8 cellular contexts compared by ENCODE assay signal in genomic region chr2:38115216-38116012, GRCh38. TPM values are rescaled to one million over a fixed set of nuclear protein-coding genes. Genes with fewer than 3 reads are reported as not detected.
A peak's percentile ranks its signal among the peaks of the same experiment; 100 is the strongest.
DNase-seq lines count a peak whose midpoint lies in the region; ATAC-seq and TF ChIP-seq lines count a peak whose summit lies in the region.

No MANE protein-coding gene starts in this region.

- ATAC-seq in HG02870 (IDR thresholded peaks at IDR 0.05; ENCODE audit: unreplicated experiment) (peak; percentile 66), HG03159 (IDR thresholded peaks at IDR 0.05; ENCODE audit: unreplicated experiment) (no peak)

- H4K20me1 ChIP-seq in DOHH2 (ENCODE audit: control insufficient read depth, insufficient read depth, low read depth, low read length): no peaks in the 10 kb centered on the region

- peak overlapping the region; percentile 81 for H3K27ac Mint-ChIP-seq in dendritic cell treated with granulocyte-macrophage colony-stimulating factor and Interleukin-4, amounts not matched to agents 40 ng/mL and 50 ng/mL, for 4 days

- no peaks in the 10 kb centered on the region for H3K27me3 Mint-ChIP-seq in dendritic cell treated with granulocyte-macrophage colony-stimulating factor and Interleukin-4, amounts not matched to agents 40 ng/mL and 50 ng/mL, for 4 days

- no peaks in the 10 kb centered on the region for H3K9me2 ChIP-seq in DOHH2 (replicated peaks; ENCODE audit: control insufficient read depth, low read length)

- H3K9me3 Mint-ChIP-seq in dendritic cell treated with granulocyte-macrophage colony-stimulating factor and Interleukin-4, amounts not matched to agents 40 ng/mL and 50 ng/mL, for 4 days: no peaks in the 10 kb centered on the region

- H3K36me3 ChIP-seq in DOHH2 (ENCODE audit: control insufficient read depth, low read length): no peaks in the 10 kb centered on the region

- H3K27me3 ChIP-seq in DOHH2 (ENCODE audit: control insufficient read depth, low read length): peaks cover 9% of the 10 kb centered on the region; the same call in 1 of the 2 replicates

- TF ChIP-seq CTCF in DOHH2 (IDR thresholded peaks at IDR 0.05; ENCODE audit: low read depth, low read length, poor library complexity, severe bottlenecking): peak; percentile 90

- H3K4me3 ChIP-seq in DOHH2 (ENCODE audit: low read length): no peak overlapping the region

- H3K4me1 ChIP-seq in DOHH2 (ENCODE audit: control insufficient read depth, low read length): no peaks in the 10 kb centered on the region

- H3K4me2 ChIP-seq in DOHH2 (ENCODE audit: low read length): no peak overlapping the region

- no peaks in the 10 kb centered on the region for H3F3A ChIP-seq in DOHH2 (ENCODE audit: control insufficient read depth, insufficient read depth)

- no peaks in the 10 kb centered on the region for H3K9me3 ChIP-seq in DOHH2 (ENCODE audit: control insufficient read depth, insufficient read depth, low read length)

- peaks cover 81% of the 10 kb centered on the region for H3K4me1 Mint-ChIP-seq in dendritic cell treated with granulocyte-macrophage colony-stimulating factor and Interleukin-4, amounts not matched to agents 40 ng/mL and 50 ng/mL, for 4 days (ENCODE audit: low read depth)

- intact Hi-C loops in dendritic cell treated with granulocyte-macrophage colony-stimulating factor and Interleukin-4, amounts not matched to agents 40 ng/mL and 50 ng/mL, for 4 days (cut with micrococcal nuclease): loop anchor here (1.0 to 5.0 kb wide), 4 partner anchors 13 to 157 kb away; no protein-coding TSS in a partner anchor

- H3K79me2 ChIP-seq in DOHH2 (ENCODE audit: control insufficient read depth, low read length): no peaks in the 10 kb centered on the region

- H3K36me3 Mint-ChIP-seq in dendritic cell treated with granulocyte-macrophage colony-stimulating factor and Interleukin-4, amounts not matched to agents 40 ng/mL and 50 ng/mL, for 4 days (ENCODE audit: low read depth): no peaks in the 10 kb centered on the region

- H3K4me3 Mint-ChIP-seq in dendritic cell treated with granulocyte-macrophage colony-stimulating factor and Interleukin-4, amounts not matched to agents 40 ng/mL and 50 ng/mL, for 4 days: no peak overlapping the region

- peak; percentile 89 for DNase-seq in NCI-H460 (ENCODE audit: extremely low read depth, low read depth)
- DNase-seq in activated CD4-positive, alpha-beta T cell treated with anti-CD3 and anti-CD28 coated beads for 48 hours: peak; percentile 87
- peak; percentile 74 to 77 for DNase-seq in lung microvascular endothelial cell (ENCODE audit: low read depth in 2 of 2)
- peak; percentile 60 for DNase-seq in stimulated activated CD8-positive, alpha-beta memory T cell treated with anti-CD3 and anti-CD28 coated beads, Interleukin-4, amount 100 ng/mL, for 24 hours (ENCODE audit: low read depth)

- no peak overlapping the region for H3K27ac ChIP-seq in DOHH2 (ENCODE audit: low read depth, low read length)

RNA-seq across cellular contexts. Expression of gene CYP1B1, which starts 39.5 kb away (rescaled TPM):
- total RNA-seq in NCI-H460 (2014; rRNA removed; shearing (Covaris generic)): 74.7 and 82.4 TPM in 2 replicates
- 48.5 and 84.0 TPM in 2 replicates for polyA plus RNA-seq in NCI-H460 (2014; cell fraction: nucleus; rRNA removed)
- total RNA-seq in lung microvascular endothelial cell: 0.20 TPM in 1 of 2 replicates, not detected in the other

Comparison
In these comparisons a context has a peak if more than half of its experiments do, and no peak if none do; other contexts are left out.
1. RNA of gene CYP1B1, which starts 39.5 kb away (total RNA-seq): 74.7 to 82.4 TPM in NCI-H460; 0.20 TPM in lung microvascular endothelial cell; every median in the first group is over 10 times any median in the second.
2. Peak in every context shown above with its lines, with median percentiles within 50 percentile points of each other: DNase-seq.